Comparison of ENCODE assay signal across 8 cellular contexts in genomic region chr12:49322367-49322707, GRCh38. TPM values are rescaled to one million over a fixed set of nuclear protein-coding genes. Genes with fewer than 3 reads are reported as not detected.
DNase-seq lines count a peak whose midpoint lies in the region; ATAC-seq and TF ChIP-seq lines count a peak whose summit lies in the region.

No MANE protein-coding gene starts in this region.

- H3K4me1 Mint-ChIP-seq in activated T-cell treated with anti-CD3 and anti-CD28 coated beads, Interleukin-2, amount 50 U/mL, for 4 hours (ENCODE audit: low read depth): peaks cover 17% of the 10 kb centered on the region
- H3K4me1 Mint-ChIP-seq in activated naive CD8-positive, alpha-beta T cell treated with anti-CD3 and anti-CD28 coated beads, Interleukin-2, amount 10 ng/mL, durations not matched to agents 7 days and 5 days: peaks cover 21% of the 10 kb centered on the region

- no peak for DNase-seq in activated T-cell treated with anti-CD3 and anti-CD28 coated beads, Interleukin-2, amount 50 U/mL, for 4 hours
- no peak for DNase-seq in activated T-cell treated with anti-CD3 and anti-CD28 coated beads, Interleukin-2, amount 50 U/mL, for 1 hour
- no peak for DNase-seq in activated naive CD8-positive, alpha-beta T cell treated with anti-CD3 and anti-CD28 coated beads, Interleukin-2, amount 10 ng/mL, durations not matched to agents 7 days and 5 days
- no peak for DNase-seq in tibial artery
- no peak for DNase-seq in NCI-H82 (lab: John Stamatoyannopoulos, UW)
- no peak for DNase-seq in DMS153 (lab: John Stamatoyannopoulos, UW)

- no peak for TF ChIP-seq CTCF in liver (IDR thresholded peaks at IDR 0.05; ENCODE audit: low read depth, low read length, missing input control)
- TF ChIP-seq CTCF in tibial artery (IDR thresholded peaks at IDR 0.05): no peak

- H3K27ac ChIP-seq in liver (ENCODE audit: low read depth in 1 of 2, low read length in 2 of 2): no peak overlapping the region
- H3K27ac ChIP-seq in tibial artery: peak overlapping the region in 1 of 2 donors; percentile 63

- H3K27ac Mint-ChIP-seq in activated naive CD8-positive, alpha-beta T cell treated with anti-CD3 and anti-CD28 coated beads, Interleukin-2, amount 10 ng/mL, durations not matched to agents 7 days and 5 days: peak overlapping the region; percentile 98

- H3K27me3 Mint-ChIP-seq in activated T-cell treated with anti-CD3 and anti-CD28 coated beads, Interleukin-2, amount 50 U/mL, for 4 hours (ENCODE audit: low read depth): no peaks in the 10 kb centered on the region
- H3K27me3 Mint-ChIP-seq in activated naive CD8-positive, alpha-beta T cell treated with anti-CD3 and anti-CD28 coated beads, Interleukin-2, amount 10 ng/mL, durations not matched to agents 7 days and 5 days: peaks cover 5% of the 10 kb centered on the region

- H3K36me3 Mint-ChIP-seq in activated T-cell treated with anti-CD3 and anti-CD28 coated beads, Interleukin-2, amount 50 U/mL, for 4 hours (ENCODE audit: insufficient read depth): no peaks in the 10 kb centered on the region
- peaks cover 17% of the 10 kb centered on the region for H3K36me3 Mint-ChIP-seq in activated naive CD8-positive, alpha-beta T cell treated with anti-CD3 and anti-CD28 coated beads, Interleukin-2, amount 10 ng/mL, durations not matched to agents 7 days and 5 days

- H3K9me3 ChIP-seq in liver (ENCODE audit: control insufficient read depth in 4 of 4, low read length in 3 of 4) (no peaks in the 10 kb centered on the region), tibial artery (no peaks in the 10 kb centered on the region)

- POLR2A ChIA-PET in activated naive CD8-positive, alpha-beta T cell treated with anti-CD3 and anti-CD28 coated beads, Interleukin-2, amount 10 ng/mL, durations not matched to agents 7 days and 5 days (lab: Charles Lee): interaction anchor here (0.9 to 2.2 kb wide), 13 partner anchors 9 to 264 kb away, joined by 3 to 23 read pairs (median 7); partner anchors contain the start of genes SPATS2, TUBA1B and TUBA1C

- H3K36me3 ChIP-seq in liver (ENCODE audit: control insufficient read depth in 4 of 4, insufficient read depth in 3 of 4, low read depth in 1 of 4, low read length in 3 of 4): no peaks in the 10 kb centered on the region
- no peaks in the 10 kb centered on the region for H3K36me3 ChIP-seq in tibial artery

- intact Hi-C loops in tibial artery (cut with DNase I; ENCODE audit: low total_unique reads): no loop called here

- no peak overlapping the region for H3K9ac ChIP-seq in liver (ENCODE audit: low read depth in 1 of 2, low read length in 2 of 2)

- H3K4me3 ChIP-seq in liver (ENCODE audit: low read depth in 1 of 3, low read length in 3 of 3) (peak overlapping the region; percentile 67 to 89 (median 70)), tibial artery (peak overlapping the region; percentile 63 to 66)

- H3K4me1 ChIP-seq in liver (ENCODE audit: control insufficient read depth in 4 of 4, insufficient read depth in 4 of 4, low read length in 3 of 4): peaks cover 2 to 14% (median 10%) of the 10 kb centered on the region in 4 donors
- H3K4me1 ChIP-seq in tibial artery: peaks cover 0 to 15% (median 10%) of the 10 kb centered on the region in 4 donors

- no peaks in the 10 kb centered on the region for H3K9me3 Mint-ChIP-seq in activated T-cell treated with anti-CD3 and anti-CD28 coated beads, Interleukin-2, amount 50 U/mL, for 4 hours
- no peaks in the 10 kb centered on the region for H3K9me3 Mint-ChIP-seq in activated naive CD8-positive, alpha-beta T cell treated with anti-CD3 and anti-CD28 coated beads, Interleukin-2, amount 10 ng/mL, durations not matched to agents 7 days and 5 days

- no peak for ATAC-seq in activated T-cell treated with anti-CD3 and anti-CD28 coated beads, Interleukin-2, amount 50 U/mL, for 4 hours
- ATAC-seq in activated naive CD8-positive, alpha-beta T cell treated with anti-CD3 and anti-CD28 coated beads, Interleukin-2, amount 10 ng/mL, durations not matched to agents 7 days and 5 days (ENCODE audit: low read depth): no peak
- ATAC-seq in GM21447 (IDR thresholded peaks at IDR 0.05; ENCODE audit: unreplicated experiment): no peak

- TF ChIP-seq RAD21 in liver (IDR thresholded peaks at IDR 0.05): no peak

- WGBS in liver: 52% methylated on average over 12 of the region's 12 CpGs

- peak overlapping the region; percentile 84 for H3K4me3 Mint-ChIP-seq in activated T-cell treated with anti-CD3 and anti-CD28 coated beads, Interleukin-2, amount 50 U/mL, for 4 hours
- peak overlapping the region; percentile 100 for H3K4me3 Mint-ChIP-seq in activated naive CD8-positive, alpha-beta T cell treated with anti-CD3 and anti-CD28 coated beads, Interleukin-2, amount 10 ng/mL, durations not matched to agents 7 days and 5 days

- H3K27me3 ChIP-seq in liver (ENCODE audit: control insufficient read depth in 4 of 4, insufficient read depth in 4 of 4, low read length in 3 of 4): no peaks in the 10 kb centered on the region
- H3K27me3 ChIP-seq in tibial artery: no peaks in the 10 kb centered on the region

TF ChIP-seq in liver, 16 proteins besides CTCF, POLR2A, EP300 and RAD21:
- TF ChIP-seq SP1 (IDR thresholded peaks at IDR 0.05) (no peak), HNF4G (IDR thresholded peaks at IDR 0.05) (no peak)

RNA-seq across cellular contexts. Expression of gene TROAP, which starts 0.7 kb away (rescaled TPM):
- 10 to 100 TPM; 11.6 to 16.8 (median 13.7) TPM for total RNA-seq in activated T-cell treated with anti-CD3 and anti-CD28 coated beads, Interleukin-2, amount 50 U/mL, for 4 hours
- 10 to 100 TPM; 73.8 to 80.4 TPM for total RNA-seq in activated naive CD8-positive, alpha-beta T cell treated with anti-CD3 and anti-CD28 coated beads, Interleukin-2, amount 10 ng/mL, durations not matched to agents 7 days and 5 days
- 10 to 100 TPM in 1 of 2 donors, not detected in 1; 17.5 TPM for total RNA-seq in liver
- polyA plus RNA-seq in liver: 1 to 10 TPM in 1 of 2 donors, under 1 TPM in 1; 0.97 to 2.0 TPM

RNA-seq across cellular contexts. Expression of gene C1QL4, which starts 14.7 kb away (rescaled TPM):
- not detected for total RNA-seq in activated T-cell treated with anti-CD3 and anti-CD28 coated beads, Interleukin-2, amount 50 U/mL, for 4 hours
- not detected for total RNA-seq in activated naive CD8-positive, alpha-beta T cell treated with anti-CD3 and anti-CD28 coated beads, Interleukin-2, amount 10 ng/mL, durations not matched to agents 7 days and 5 days
- not detected for total RNA-seq in liver
- not detected for polyA plus RNA-seq in liver

RNA-seq across cellular contexts. Expression of gene DNAJC22, which starts 24.4 kb away (rescaled TPM):
- total RNA-seq in activated T-cell treated with anti-CD3 and anti-CD28 coated beads, Interleukin-2, amount 50 U/mL, for 4 hours: under 1 TPM in 1 of 3 donors, not detected in 2; 0.11 TPM
- total RNA-seq in activated naive CD8-positive, alpha-beta T cell treated with anti-CD3 and anti-CD28 coated beads, Interleukin-2, amount 10 ng/mL, durations not matched to agents 7 days and 5 days: under 1 TPM; 0.11 to 0.31 TPM
- 10 to 100 TPM; 16.6 to 49.4 TPM for total RNA-seq in liver
- polyA plus RNA-seq in liver: 10 to 100 TPM; 22.4 to 34.0 TPM

RNA-seq across cellular contexts. Expression of gene PRPH, which starts 27.4 kb away (rescaled TPM):
- total RNA-seq in activated T-cell treated with anti-CD3 and anti-CD28 coated beads, Interleukin-2, amount 50 U/mL, for 4 hours: not detected
- total RNA-seq in activated naive CD8-positive, alpha-beta T cell treated with anti-CD3 and anti-CD28 coated beads, Interleukin-2, amount 10 ng/mL, durations not matched to agents 7 days and 5 days: under 1 TPM in 1 of 2 experiments, not detected in 1; 0.67 TPM
- not detected for total RNA-seq in liver
- under 1 TPM in 1 of 2 donors, not detected in 1; 0.05 TPM for polyA plus RNA-seq in liver

RNA-seq across cellular contexts. Expression of gene SPATS2, which starts 44.9 kb away (rescaled TPM):
- total RNA-seq in activated T-cell treated with anti-CD3 and anti-CD28 coated beads, Interleukin-2, amount 50 U/mL, for 4 hours: 1 to 10 TPM; 6.9 to 7.2 (median 7.0) TPM
- total RNA-seq in activated naive CD8-positive, alpha-beta T cell treated with anti-CD3 and anti-CD28 coated beads, Interleukin-2, amount 10 ng/mL, durations not matched to agents 7 days and 5 days: 10 to 100 TPM; 12.1 to 13.3 TPM
- 1 to 10 TPM; 4.1 to 5.2 TPM for total RNA-seq in liver
- polyA plus RNA-seq in liver: 1 to 10 TPM; 2.4 to 4.9 TPM

Comparison
In these comparisons a context has a peak if more than half of its experiments do, and no peak if none do; other contexts are left out.
1. RNA of gene TROAP, which starts 0.7 kb away (total RNA-seq): 73.8 to 80.4 TPM in activated naive CD8-positive, alpha-beta T cell treated with anti-CD3 and anti-CD28 coated beads, Interleukin-2, amount 10 ng/mL, durations not matched to agents 7 days and 5 days; 17.5 TPM in liver and 11.6 to 16.8 TPM in activated T-cell treated with anti-CD3 and anti-CD28 coated beads, Interleukin-2, amount 50 U/mL, for 4 hours; every median in the first group is over 4 times any median in the second.
2. RNA of gene DNAJC22, which starts 24.4 kb away (total RNA-seq): 16.6 to 49.4 TPM in liver; 0.11 to 0.31 TPM in activated naive CD8-positive, alpha-beta T cell treated with anti-CD3 and anti-CD28 coated beads, Interleukin-2, amount 10 ng/mL, durations not matched to agents 7 days and 5 days and 0.11 TPM in activated T-cell treated with anti-CD3 and anti-CD28 coated beads, Interleukin-2, amount 50 U/mL, for 4 hours; every median in the first group is over 10 times any median in the second.